20 cellular contexts compared by ENCODE assay signal in the genomic region with DNA sequence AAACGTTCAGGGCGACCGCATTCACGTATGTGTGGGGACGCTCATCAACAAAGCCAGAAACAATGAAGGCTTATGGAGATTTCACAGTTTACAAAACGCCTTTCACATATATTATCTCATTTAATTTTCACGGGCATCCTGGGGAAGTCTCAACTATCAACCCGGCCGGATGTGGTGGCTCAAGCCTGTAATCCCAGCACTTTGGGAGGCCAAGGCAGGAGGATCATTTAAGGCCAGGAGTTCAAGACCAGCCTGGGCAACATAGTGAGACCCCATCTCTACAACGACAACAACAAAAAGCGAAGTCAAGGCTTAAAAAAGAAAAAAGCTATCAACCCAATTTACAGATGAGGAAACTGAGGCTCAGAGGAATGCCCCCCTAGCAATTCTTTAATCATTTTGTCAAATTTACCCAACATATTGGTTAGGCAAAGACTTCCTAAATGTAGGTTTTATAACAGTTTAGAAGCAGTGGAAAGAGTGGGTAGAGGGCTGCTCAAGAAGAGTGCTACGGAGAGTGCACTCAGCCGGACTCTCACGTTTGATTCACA. TPM values are rescaled to one million over a fixed set of nuclear protein-coding genes. Genes with fewer than 3 reads are reported as not detected.
DNase-seq lines count a peak whose midpoint lies in the region; ATAC-seq, FAIRE-seq and TF ChIP-seq lines count a peak whose summit lies in the region.
"Had no signal": no experiment of that assay in that cellular context is flagged by ENCODE, and none has a peak within 500 bp of the region (broad histone marks: within the 10 kb centered on the region; RNA-seq: fewer than 3 reads in every experiment).

No MANE protein-coding gene starts in this region.

- H3K36me3 ChIP-seq in HEK293 (ENCODE audit: control insufficient read depth in 2 of 2, insufficient read depth in 1 of 2, low read length in 2 of 2) (peaks cover 0 to 55% of the 10 kb centered on the region in 2 experiments; a peak in 1 of 3 replicates), K562 (ENCODE audit: control insufficient read depth, insufficient read depth, low read length) (peaks cover 47% of the 10 kb centered on the region; the same call in 2 of the 3 replicates)
- H3K36me3 ChIP-seq: BE2C had no signal

- H3K9me1 ChIP-seq in K562 (ENCODE audit: control insufficient read depth, insufficient read depth, low read length), result peaks cover 11% of the 10 kb centered on the region

- H3K9me3 ChIP-seq in HEK293 (ENCODE audit: control insufficient read depth, insufficient read depth, low read depth, low read length) (no peaks in the 10 kb centered on the region), K562 (replicated peaks; ENCODE audit: control insufficient read depth, insufficient read depth, low read depth, low read length) (no peaks in the 10 kb centered on the region)
- H3K9me3 ChIP-seq: BE2C had no signal

- H3K4me3 Mint-ChIP-seq in activated T-cell treated with anti-CD3 and anti-CD28 coated beads, Interleukin-2, amount 50 U/mL, for 72 hours, result no peak overlapping the region
- H3K4me3 Mint-ChIP-seq: CD4-positive, alpha-beta memory T cell had no signal

- peak overlapping the region; percentile 30 for H3K27ac Mint-ChIP-seq in activated T-cell treated with anti-CD3 and anti-CD28 coated beads, Interleukin-2, amount 50 U/mL, for 72 hours

- peaks cover 37% of the 10 kb centered on the region for H3K4me1 Mint-ChIP-seq in activated T-cell treated with anti-CD3 and anti-CD28 coated beads, Interleukin-2, amount 50 U/mL, for 72 hours (ENCODE audit: low read depth)

- peaks cover 14% of the 10 kb centered on the region; the same call in 1 of the 2 replicates for H4K20me1 ChIP-seq in K562 (replicated peaks; ENCODE audit: control insufficient read depth, insufficient read depth, low read length)

- H3K27me3 ChIP-seq in K562 (ENCODE audit: control insufficient read depth in 2 of 2, insufficient read depth in 2 of 2, low read length in 2 of 2), result no peaks in the 10 kb centered on the region
- H3K27me3 ChIP-seq: BE2C had no signal

- POLR2A ChIA-PET in HEK293 (lab: Yijun Ruan, JAX) (no interaction called here), K562 (lab: Yijun Ruan, JAX) (no interaction called here)

- ATAC-seq in activated T-cell treated with anti-CD3 and anti-CD28 coated beads, Interleukin-2, amount 50 U/mL, for 72 hours (replicated peaks in 1 of 2), result no peak
- no peak for ATAC-seq in K562
- no peak for ATAC-seq in Right ventricle myocardium inferior
- ATAC-seq: GM23338 had no signal

- intact Hi-C loops in K562 (cut with micrococcal nuclease) (loop anchor here (5.0 kb wide), 1 partner anchor 242 kb away; no protein-coding TSS in a partner anchor), Right ventricle myocardium inferior (cut with DNase I) (no loop called here)

- no peak overlapping the region for H2AFZ ChIP-seq in K562 (ENCODE audit: low read depth, low read length)
- H2AFZ ChIP-seq: GM23338 had no signal

- H3K27ac ChIP-seq in HEK293 (ENCODE audit: extremely low read depth, low read depth, low read length), result no peak overlapping the region
- no peak overlapping the region for H3K27ac ChIP-seq in K562 (ENCODE audit: extremely low read depth, low read depth, low read length)
- H3K27ac ChIP-seq: C4-2B had no signal

- TF ChIP-seq CTCF in HEK293 (tag by site-specific recombination; IDR thresholded peaks at IDR 0.05), result no peak
- TF ChIP-seq CTCF in K562 (IDR thresholded peaks at IDR 0.05 in 2 of 3, conservative IDR thresholded peaks at IDR 0.05 in 1 of 3; ENCODE audit: insufficient read depth in 2 of 3, low read depth in 1 of 3, low read length in 3 of 3), result no peak
- no peak for TF ChIP-seq CTCF in GM20000 (IDR thresholded peaks at IDR 0.05; ENCODE audit: extremely low read depth, missing control alignments)

- in situ Hi-C loops in K562 (cut with MboI), result loop anchor here (5.0 kb wide), 1 partner anchor 312 kb away; no protein-coding TSS in a partner anchor

- no peak for FAIRE-seq in K562 (lab: Jason Lieb, UNC)
- FAIRE-seq: A204.1, D721Med, G401.6, GM12891 had no signal

- no peak for TF ChIP-seq EP300 in K562 (IDR thresholded peaks at IDR 0.05; ENCODE audit: low read length)

- TF ChIP-seq POLR2A in K562 (conservative IDR thresholded peaks at IDR 0.05), result no peak

- H3K4me2 ChIP-seq in K562 (ENCODE audit: insufficient read depth, low read length), result no peak overlapping the region

- peak overlapping the region in 1 of 2 experiments; percentile 58; a peak in 2 of 4 replicates for H3K9ac ChIP-seq in K562 (ENCODE audit: insufficient read depth in 1 of 2, low read depth in 2 of 2, low read length in 2 of 2)

- no peaks in the 10 kb centered on the region for H3K9me3 Mint-ChIP-seq in activated T-cell treated with anti-CD3 and anti-CD28 coated beads, Interleukin-2, amount 50 U/mL, for 72 hours
- H3K9me3 Mint-ChIP-seq: GM23338, H9, HFFc6 had no signal

- 87% methylated on average over 14 of the region's 14 CpGs for WGBS in K562 (ENCODE audit: insufficient coverage, low coverage, missing lambda C conversion rate)

- BruUV-seq in K562 (replicated peaks; lab: Mats Ljungman, UMichigan), result no TSS peak

- no peaks in the 10 kb centered on the region for H3K4me1 ChIP-seq in HEK293 (ENCODE audit: control insufficient read depth, insufficient read depth, low read length)
- H3K4me1 ChIP-seq in K562 (replicated peaks in 1 of 2; ENCODE audit: control insufficient read depth in 2 of 2, insufficient read depth in 2 of 2, low read length in 2 of 2), result peaks cover 4 to 51% of the 10 kb centered on the region in 2 experiments; a peak in 4 of 5 replicates
- H3K4me1 ChIP-seq: BE2C had no signal

- H3K36me3 Mint-ChIP-seq in activated T-cell treated with anti-CD3 and anti-CD28 coated beads, Interleukin-2, amount 50 U/mL, for 72 hours (ENCODE audit: insufficient read depth in 2 of 2), result peaks cover 2 to 3% of the 10 kb centered on the region in 2 donors

- no peaks in the 10 kb centered on the region for H3K79me2 ChIP-seq in K562 (ENCODE audit: control insufficient read depth, insufficient read depth, low read length)

- CTCF ChIA-PET in HEK293 (lab: Yijun Ruan, JAX), result interaction anchor here (0.6 to 1.8 kb wide), 4 partner anchors 9 to 320 kb away, joined by 3 to 8 read pairs (median 5); no protein-coding TSS in a partner anchor
- CTCF ChIA-PET in K562 (lab: Yijun Ruan, JAX; ENCODE audit: low intra/inter-chr PET ratio), result interaction anchor here (2.1 to 2.5 kb wide), 2 partner anchors 242 to 311 kb away, joined by 5 to 10 read pairs; no protein-coding TSS in a partner anchor

- no peak for TF ChIP-seq RAD21 in K562 (CRISPR knock-in tag; conservative IDR thresholded peaks at IDR 0.05 in 1 of 2, IDR thresholded peaks at IDR 0.05 in 1 of 2)

- H3K4me3 ChIP-seq in HEK293 (ENCODE audit: low read depth, low read length) (no peak overlapping the region), K562 (no peak overlapping the region)
- H3K4me3 ChIP-seq: GM23338 had no signal

- DNase-seq in activated T-cell treated with anti-CD3 and anti-CD28 coated beads, Interleukin-2, amount 50 U/mL, for 72 hours, result no peak
- no peak for DNase-seq in activated T-cell treated with anti-CD3 and anti-CD28 coated beads, Interleukin-2, amount 50 U/mL, for 1 hour
- DNase-seq in K562 (ENCODE audit: extremely low read depth in 1 of 4, low spot score in 3 of 4), result no peak
- DNase-seq in GM20000 (ENCODE audit: low spot score), result no peak
- no peak for DNase-seq in NCI-H2029 (lab: John Stamatoyannopoulos, UW)
- DNase-seq in Right ventricle myocardium inferior (ENCODE audit: missing footprints), result no peak
- DNase-seq: BE2C; CD4-positive, alpha-beta memory T cell; DMS153; DMS79 treated with DMSO at 0.1 percent for 48 hours; EL; HFFc6 had no signal

- no peaks in the 10 kb centered on the region for H3K27me3 Mint-ChIP-seq in activated T-cell treated with anti-CD3 and anti-CD28 coated beads, Interleukin-2, amount 50 U/mL, for 72 hours (ENCODE audit: low read depth)
- H3K27me3 Mint-ChIP-seq: CD4-positive, alpha-beta memory T cell had no signal

RNA-seq across cellular contexts. Expression of gene SLC66A1, which starts 28.3 kb away (rescaled TPM):
- 10 to 100 TPM in 1 of 2 donors, 1 to 10 TPM in 1; 9.5 to 10.5 TPM for total RNA-seq in activated T-cell treated with anti-CD3 and anti-CD28 coated beads, Interleukin-2, amount 50 U/mL, for 72 hours
- 37.0 and 99.3 TPM in 2 replicates for total RNA-seq in K562 (2011; cell fraction: chromatin; rRNA removed; ENCODE audit: low replicate concordance)
- 85.8 and 97.7 TPM in 2 replicates for total RNA-seq in K562 (2011; cell fraction: nucleolus; rRNA removed)
- 62.2 and 63.1 TPM in 2 replicates for total RNA-seq in K562 (2011; cell fraction: nucleoplasm; rRNA removed)
- 28.9 and 34.0 TPM in 2 replicates for total RNA-seq in K562 (2014; rRNA removed)
- 8.5 and 10.4 TPM in 2 replicates for total RNA-seq in K562 (2014; rRNA removed; fragmentation: Illumina TruSeq; extraction: Trizol)
- total RNA-seq in K562 (2015; rRNA removed; fragmentation: Illumina TruSeq; extraction: Trizol), result 18.6 and 21.6 TPM in 2 replicates
- total RNA-seq in K562 (2021), result 26.5 and 29.5 TPM in 2 replicates
- 27.0 and 29.2 TPM in 2 replicates for polyA plus RNA-seq in K562 (2011; rRNA removed)
- 36.4 and 92.5 TPM in 2 replicates for polyA plus RNA-seq in K562 (2011; cell fraction: cytosol; rRNA removed)
- 35.5 and 82.2 TPM in 2 replicates for polyA plus RNA-seq in K562 (2011; cell fraction: nucleus; rRNA removed)
- 23.2 and 37.9 TPM in 2 replicates for polyA plus RNA-seq in K562 (2012)
- polyA plus RNA-seq in K562 (2014; fragmentation: Illumina TruSeq; extraction: Trizol), result 16.3 and 26.6 TPM in 2 replicates
- polyA plus RNA-seq in K562 (2014; fragmentation: Nextera tagmentation; extraction: Ambion mirVana), result 1 to 10 TPM; 1.2 to 1.6 TPM
- polyA plus RNA-seq in K562 (2014; rRNA removed), result 35.2 and 40.8 TPM in 2 replicates
- 12.7 and 14.9 TPM in 2 replicates for polyA minus RNA-seq in K562 (2011; rRNA and poly(A)+ RNA removed)
- 15.3 and 16.8 TPM in 2 replicates for polyA minus RNA-seq in K562 (2011; cell fraction: cytosol; rRNA and poly(A)+ RNA removed)
- 26.2 and 33.7 TPM in 2 replicates for polyA minus RNA-seq in K562 (2011; cell fraction: nucleus; rRNA and poly(A)+ RNA removed)
- 7.0 TPM for total RNA-seq in Right ventricle myocardium inferior

RNA-seq across cellular contexts. Expression of gene AKR7A2, which starts 28.5 kb away (rescaled TPM):
- 10 to 100 TPM; 31.8 to 41.7 TPM for total RNA-seq in activated T-cell treated with anti-CD3 and anti-CD28 coated beads, Interleukin-2, amount 50 U/mL, for 72 hours
- total RNA-seq in K562 (2011; cell fraction: chromatin; rRNA removed; ENCODE audit: low replicate concordance), result 18.7 and 45.9 TPM in 2 replicates
- total RNA-seq in K562 (2011; cell fraction: nucleolus; rRNA removed), result 36.8 and 39.0 TPM in 2 replicates
- 28.7 and 34.9 TPM in 2 replicates for total RNA-seq in K562 (2011; cell fraction: nucleoplasm; rRNA removed)
- total RNA-seq in K562 (2014; rRNA removed) (78.4 and 108 TPM in 2 replicates), K562 (2014; rRNA removed; fragmentation: Illumina TruSeq; extraction: Trizol) (26.1 and 32.3 TPM in 2 replicates), K562 (2015; rRNA removed; fragmentation: Illumina TruSeq; extraction: Trizol) (65.2 and 66.0 TPM in 2 replicates), K562 (2021) (71.7 and 74.4 TPM in 2 replicates), Right ventricle myocardium inferior (45.2 TPM)
- polyA plus RNA-seq in K562 (2011; rRNA removed) (49.4 and 57.1 TPM in 2 replicates), K562 (2014; fragmentation: Illumina TruSeq; extraction: Trizol) (41.1 and 50.6 TPM in 2 replicates), K562 (2014; fragmentation: Nextera tagmentation; extraction: Ambion mirVana) (1 to 10 TPM; 2.0 to 4.0 TPM), K562 (2014; rRNA removed) (74.7 and 83.6 TPM in 2 replicates)
- 83.1 and 114 TPM in 2 replicates for polyA plus RNA-seq in K562 (2011; cell fraction: cytosol; rRNA removed)
- 34.0 and 41.0 TPM in 2 replicates for polyA plus RNA-seq in K562 (2011; cell fraction: nucleus; rRNA removed)
- 57.6 and 109 TPM in 2 replicates for polyA plus RNA-seq in K562 (2012)
- polyA minus RNA-seq in K562 (2011; rRNA and poly(A)+ RNA removed), result 16.8 and 22.0 TPM in 2 replicates
- 22.1 and 40.4 TPM in 2 replicates for polyA minus RNA-seq in K562 (2011; cell fraction: cytosol; rRNA and poly(A)+ RNA removed)
- 19.1 and 22.7 TPM in 2 replicates for polyA minus RNA-seq in K562 (2011; cell fraction: nucleus; rRNA and poly(A)+ RNA removed)

RNA-seq across cellular contexts. Expression of gene AKR7A3, which starts 51.9 kb away (rescaled TPM):
- under 1 TPM; 0.35 to 0.46 TPM for total RNA-seq in activated T-cell treated with anti-CD3 and anti-CD28 coated beads, Interleukin-2, amount 50 U/mL, for 72 hours
- total RNA-seq in K562 (2011; cell fraction: chromatin; rRNA removed; ENCODE audit: low replicate concordance), result 2.4 and 4.7 TPM in 2 replicates
- 3.7 and 4.5 TPM in 2 replicates for total RNA-seq in K562 (2011; cell fraction: nucleolus; rRNA removed)
- 2.1 and 3.2 TPM in 2 replicates for total RNA-seq in K562 (2011; cell fraction: nucleoplasm; rRNA removed)
- total RNA-seq in K562 (2014; rRNA removed) (0.54 and 0.78 TPM in 2 replicates), K562 (2014; rRNA removed; fragmentation: Illumina TruSeq; extraction: Trizol) (0.22 TPM in 2 replicates), K562 (2015; rRNA removed; fragmentation: Illumina TruSeq; extraction: Trizol) (0.45 and 0.58 TPM in 2 replicates), K562 (2021) (0.91 and 1.2 TPM in 2 replicates), Right ventricle myocardium inferior (not detected)
- polyA plus RNA-seq in K562 (2011; rRNA removed) (0.33 and 0.49 TPM in 2 replicates), K562 (2014; fragmentation: Illumina TruSeq; extraction: Trizol) (0.13 and 0.25 TPM in 2 replicates), K562 (2014; fragmentation: Nextera tagmentation; extraction: Ambion mirVana) (under 1 TPM in 1 of 2 experiments, not detected in 1; 0.04 TPM), K562 (2014; rRNA removed) (0.74 and 1.5 TPM in 2 replicates)
- polyA plus RNA-seq in K562 (2011; cell fraction: cytosol; rRNA removed), result 0.38 and 0.63 TPM in 2 replicates
- polyA plus RNA-seq in K562 (2011; cell fraction: nucleus; rRNA removed), result 2.2 and 4.9 TPM in 2 replicates
- 0.27 and 0.79 TPM in 2 replicates for polyA plus RNA-seq in K562 (2012)
- 0.14 and 0.15 TPM in 2 replicates for polyA minus RNA-seq in K562 (2011; rRNA and poly(A)+ RNA removed)
- 0.67 TPM in 1 of 2 replicates, not detected in the other for polyA minus RNA-seq in K562 (2011; cell fraction: cytosol; rRNA and poly(A)+ RNA removed)
- 1.00 and 1.1 TPM in 2 replicates for polyA minus RNA-seq in K562 (2011; cell fraction: nucleus; rRNA and poly(A)+ RNA removed)
- polyA plus RNA-seq: CD4-positive, alpha-beta memory T cell had no signal
